ENCODE assay signal across 3 cellular contexts in genomic region chr15:99324700-99325099, GRCh38.
TF ChIP-seq lines count a peak whose summit lies in the region.

No MANE protein-coding gene starts in this region.

TF ChIP-seq in SK-N-SH, 30 proteins besides CTCF, POLR2A, EP300 and RAD21:
- TF ChIP-seq NRF1 (IDR thresholded peaks at IDR 0.05; ENCODE audit: low read depth, low read length), result no peak
- TF ChIP-seq GATA2 (CRISPR knock-in tag; IDR thresholded peaks at IDR 0.05), result no peak
- TF ChIP-seq MAX (IDR thresholded peaks at IDR 0.05; ENCODE audit: low read depth), result no peak
- no peak for TF ChIP-seq TEAD4 (IDR thresholded peaks at IDR 0.05; ENCODE audit: borderline replicate concordance, insufficient read depth)
- TF ChIP-seq MEF2A (IDR thresholded peaks at IDR 0.05; ENCODE audit: borderline replicate concordance, low read depth), result no peak
- TF ChIP-seq RXRA (IDR thresholded peaks at IDR 0.05; ENCODE audit: borderline replicate concordance, low read depth), result no peak
- no peak for TF ChIP-seq JUND (IDR thresholded peaks at IDR 0.05)
- TF ChIP-seq RCOR1 (IDR thresholded peaks at IDR 0.05; ENCODE audit: low read length), result no peak
- TF ChIP-seq POLR2AphosphoS5 (IDR thresholded peaks at IDR 0.05; ENCODE audit: low read depth, low read length), result no peak
- no peak for TF ChIP-seq SIN3A (IDR thresholded peaks at IDR 0.05; ENCODE audit: borderline replicate concordance, low read depth, low read length)
- TF ChIP-seq MXI1 (IDR thresholded peaks at IDR 0.05; ENCODE audit: low read depth, low read length), result no peak
- no peak for TF ChIP-seq TAF1 (IDR thresholded peaks at IDR 0.05; ENCODE audit: borderline replicate concordance, low read depth, low read length)
- TF ChIP-seq FOSL2 (IDR thresholded peaks at IDR 0.05; ENCODE audit: borderline replicate concordance, low read depth), result no peak
- no peak for TF ChIP-seq SMC3 (IDR thresholded peaks at IDR 0.05; ENCODE audit: low read depth, low read length)
- TF ChIP-seq RFX5 (IDR thresholded peaks at IDR 0.05; ENCODE audit: low read length), result no peak
- TF ChIP-seq TCF12 (IDR thresholded peaks at IDR 0.05), result no peak
- no peak for TF ChIP-seq FOXJ3 (CRISPR knock-in tag; IDR thresholded peaks at IDR 0.05)
- TF ChIP-seq USF1 (IDR thresholded peaks at IDR 0.05; ENCODE audit: borderline replicate concordance, low read depth), result no peak
- TF ChIP-seq NFIC (IDR thresholded peaks at IDR 0.05; ENCODE audit: borderline replicate concordance), result no peak
TF ChIP-seq in SK-N-SH: peak in this region for 0.

TF ChIP-seq in SK-N-SH treated with all-trans-retinoic acid at 6 μM for 48 hours, 23 proteins besides CTCF, POLR2A, EP300 and RAD21:
- no peak for TF ChIP-seq ZC3H10 (CRISPR knock-in tag; IDR thresholded peaks at IDR 0.05)
- no peak for TF ChIP-seq ARNTL (CRISPR knock-in tag; IDR thresholded peaks at IDR 0.05; ENCODE audit: borderline replicate concordance, low read depth)
- TF ChIP-seq ZFP30 (CRISPR knock-in tag; IDR thresholded peaks at IDR 0.05), result no peak
- TF ChIP-seq CSDC2 (CRISPR knock-in tag; IDR thresholded peaks at IDR 0.05), result no peak
- TF ChIP-seq ESRRG (CRISPR knock-in tag; IDR thresholded peaks at IDR 0.05), result no peak
- TF ChIP-seq GLIS3 (CRISPR knock-in tag; IDR thresholded peaks at IDR 0.05), result no peak
- TF ChIP-seq PPARA (CRISPR knock-in tag; IDR thresholded peaks at IDR 0.05; ENCODE audit: borderline replicate concordance), result no peak
- no peak for TF ChIP-seq TCF4 (CRISPR knock-in tag; IDR thresholded peaks at IDR 0.05; ENCODE audit: borderline replicate concordance)
- TF ChIP-seq ZFP3 (CRISPR knock-in tag; IDR thresholded peaks at IDR 0.05), result no peak
- no peak for TF ChIP-seq ZNF70 (CRISPR knock-in tag; IDR thresholded peaks at IDR 0.05)
- TF ChIP-seq POU6F1 (CRISPR knock-in tag; IDR thresholded peaks at IDR 0.05; ENCODE audit: borderline replicate concordance, low read depth), result no peak
- TF ChIP-seq CREB5 (CRISPR knock-in tag; IDR thresholded peaks at IDR 0.05; ENCODE audit: low read depth), result no peak
- TF ChIP-seq RARB (CRISPR knock-in tag; IDR thresholded peaks at IDR 0.05), result no peak

TF ChIP-seq in IMR-90, 13 proteins besides CTCF, POLR2A, EP300 and RAD21:
- TF ChIP-seq RFX5 (IDR thresholded peaks at IDR 0.05; ENCODE audit: low read depth, low read length), result no peak
- TF ChIP-seq SMC3 (IDR thresholded peaks at IDR 0.05; ENCODE audit: low read depth, low read length), result no peak
- TF ChIP-seq ELK1 (IDR thresholded peaks at IDR 0.05; ENCODE audit: borderline replicate concordance, low read depth, low read length), result no peak
- no peak for TF ChIP-seq RCOR1 (IDR thresholded peaks at IDR 0.05; ENCODE audit: insufficient replicate concordance, low read length)
- no peak for TF ChIP-seq CHD1 (IDR thresholded peaks at IDR 0.05; ENCODE audit: low read depth, low read length)
- TF ChIP-seq USF2 (IDR thresholded peaks at IDR 0.05; ENCODE audit: low read depth, low read length), result no peak
- TF ChIP-seq BHLHE40 (IDR thresholded peaks at IDR 0.05; ENCODE audit: low read depth, low read length), result no peak
- TF ChIP-seq MAFK (IDR thresholded peaks at IDR 0.05; ENCODE audit: low read depth, low read length), result 0 out of 2 replicates have a peak, but pooled peaks have one; percentile 15
- peak; percentile 79 for TF ChIP-seq NFE2L2 (IDR thresholded peaks at IDR 0.05; ENCODE audit: low read depth, low read length)
- TF ChIP-seq FOS (IDR thresholded peaks at IDR 0.05; ENCODE audit: low read depth, low read length), result no peak
